ENCODE assay signal across 1 cellular context in the genomic region with DNA sequence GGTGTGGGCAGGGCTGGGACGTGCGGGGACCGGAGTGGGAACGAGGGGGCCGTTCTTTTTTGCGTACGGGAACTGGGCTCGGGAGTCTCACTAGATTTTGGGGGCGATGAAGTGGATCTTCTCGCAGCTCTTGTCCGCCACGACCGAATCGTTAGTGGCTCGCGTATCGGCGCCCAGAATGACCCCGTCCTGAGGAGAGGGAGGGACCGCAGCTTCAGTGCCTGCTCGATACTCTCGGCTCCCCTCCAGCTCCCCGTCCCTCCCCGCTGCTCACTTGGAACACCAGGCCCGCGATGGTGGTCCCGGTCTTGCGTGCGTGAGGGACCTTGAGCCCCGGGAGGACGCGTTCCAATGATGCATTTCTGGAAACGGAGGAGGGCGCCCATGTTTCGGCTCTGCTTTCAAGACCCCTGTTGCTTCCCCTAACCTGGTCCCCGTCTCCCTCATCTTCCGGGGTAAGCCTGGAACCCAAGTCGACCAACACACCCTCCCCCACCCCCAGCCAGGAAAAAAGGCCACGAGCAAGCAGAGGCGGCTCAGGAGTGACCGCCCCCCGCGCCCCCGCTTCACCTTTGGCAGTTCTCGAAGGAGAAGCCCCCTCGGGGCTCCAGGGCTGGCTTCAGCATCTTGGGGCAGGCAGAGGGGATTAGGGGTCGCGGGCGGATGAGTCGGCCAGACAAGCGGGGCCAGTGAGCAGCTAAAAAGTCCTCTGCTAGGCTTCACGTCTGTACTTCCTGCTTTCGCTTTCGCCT.
TF ChIP-seq lines count a peak whose summit lies in the region.

TSS of gene PSMB10 (minus strand) at position 727 of the 752 bp plus-strand sequence. CDS start at position 626, 101 bp downstream.

TF ChIP-seq in HEK293, 187 proteins besides CTCF, POLR2A, EP300 and RAD21 (continued from another document):
- no peak; the same call in 1 of the 2 replicates for TF ChIP-seq ZBTB10 (tag by site-specific recombination; IDR thresholded peaks at IDR 0.05)
- TF ChIP-seq ZFP37 (tag by site-specific recombination; IDR thresholded peaks at IDR 0.05): no peak
- TF ChIP-seq ZNF621 (tag by site-specific recombination; IDR thresholded peaks at IDR 0.05): no peak
- TF ChIP-seq ZNF837 (tag by site-specific recombination; IDR thresholded peaks at IDR 0.05): no peak
- 0 out of 2 replicates have a peak, but pooled peaks have one; percentile 15 for TF ChIP-seq ZSCAN30 (tag by site-specific recombination; IDR thresholded peaks at IDR 0.05)
- 0 out of 2 replicates have a peak, but pooled peaks have one; percentile 63 for TF ChIP-seq ZBTB6 (tag by site-specific recombination; IDR thresholded peaks at IDR 0.05)
- TF ChIP-seq FEZF1 (tag by site-specific recombination; IDR thresholded peaks at IDR 0.05): peak; percentile 56; the same call in 1 of the 2 replicates
- TF ChIP-seq, protein P1, sequence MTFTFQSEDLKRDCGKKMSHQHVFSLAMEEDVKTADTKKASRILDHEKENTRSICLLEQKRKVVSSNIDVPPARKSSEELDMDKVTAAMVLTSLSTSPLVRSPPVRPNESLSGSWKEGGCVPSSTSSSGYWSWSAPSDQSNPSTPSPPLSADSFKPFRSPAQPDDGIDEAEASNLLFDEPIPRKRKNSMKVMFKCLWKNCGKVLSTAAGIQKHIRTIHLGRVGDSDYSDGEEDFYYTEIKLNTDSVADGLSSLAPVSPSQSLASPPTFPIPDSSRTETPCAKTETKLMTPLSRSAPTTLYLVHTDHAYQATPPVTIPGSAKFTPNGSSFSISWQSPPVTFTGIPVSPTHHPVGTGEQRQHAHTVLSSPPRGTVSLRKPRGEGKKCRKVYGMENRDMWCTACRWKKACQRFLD (tag by site-specific recombination; IDR thresholded peaks at IDR 0.05): no peak
- no peak for TF ChIP-seq PRDM1 (tag by site-specific recombination; IDR thresholded peaks at IDR 0.05)
- no peak for TF ChIP-seq ZNF791 (tag by site-specific recombination; IDR thresholded peaks at IDR 0.05)
- TF ChIP-seq YY1 (tag by site-specific recombination; IDR thresholded peaks at IDR 0.05): no peak
- TF ChIP-seq, protein P2, sequence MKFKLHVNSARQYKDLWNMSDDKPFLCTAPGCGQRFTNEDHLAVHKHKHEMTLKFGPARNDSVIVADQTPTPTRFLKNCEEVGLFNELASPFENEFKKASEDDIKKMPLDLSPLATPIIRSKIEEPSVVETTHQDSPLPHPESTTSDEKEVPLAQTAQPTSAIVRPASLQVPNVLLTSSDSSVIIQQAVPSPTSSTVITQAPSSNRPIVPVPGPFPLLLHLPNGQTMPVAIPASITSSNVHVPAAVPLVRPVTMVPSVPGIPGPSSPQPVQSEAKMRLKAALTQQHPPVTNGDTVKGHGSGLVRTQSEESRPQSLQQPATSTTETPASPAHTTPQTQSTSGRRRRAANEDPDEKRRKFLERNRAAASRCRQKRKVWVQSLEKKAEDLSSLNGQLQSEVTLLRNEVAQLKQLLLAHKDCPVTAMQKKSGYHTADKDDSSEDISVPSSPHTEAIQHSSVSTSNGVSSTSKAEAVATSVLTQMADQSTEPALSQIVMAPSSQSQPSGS (tag by site-specific recombination; IDR thresholded peaks at IDR 0.05; ENCODE audit: low read depth): no peak
- peak; percentile 39; the same call in 1 of the 2 replicates for TF ChIP-seq ZNF398 (tag by site-specific recombination; IDR thresholded peaks at IDR 0.05)
- no peak for TF ChIP-seq ZNF664 (tag by site-specific recombination; IDR thresholded peaks at IDR 0.05)
- TF ChIP-seq KLF9 (tag by site-specific recombination; IDR thresholded peaks at IDR 0.05; ENCODE audit: low read depth): no peak
- peak; percentile 42 for TF ChIP-seq ZNF341 (tag by site-specific recombination; IDR thresholded peaks at IDR 0.05; ENCODE audit: low read depth)
- TF ChIP-seq ZNF157 (tag by site-specific recombination; IDR thresholded peaks at IDR 0.05): no peak
- no peak for TF ChIP-seq PRDM4 (tag by site-specific recombination; IDR thresholded peaks at IDR 0.05)
- 0 out of 2 replicates have a peak, but pooled peaks have one; percentile 33 for TF ChIP-seq ZXDB (tag by site-specific recombination; IDR thresholded peaks at IDR 0.05)
- TF ChIP-seq KLF8 (tag by site-specific recombination; IDR thresholded peaks at IDR 0.05): no peak
- no peak for TF ChIP-seq ZNF626 (tag by site-specific recombination; IDR thresholded peaks at IDR 0.05)
- 0 out of 2 replicates have a peak, but pooled peaks have one; percentile 34 for TF ChIP-seq EGR2 (tag by site-specific recombination; IDR thresholded peaks at IDR 0.05; ENCODE audit: low read depth)
- TF ChIP-seq ZNF629 (tag by site-specific recombination; IDR thresholded peaks at IDR 0.05): no peak
- 0 out of 2 replicates have a peak, but pooled peaks have one; percentile 13 for TF ChIP-seq ZNF121 (tag by site-specific recombination; IDR thresholded peaks at IDR 0.05)
- TF ChIP-seq GLIS1 (tag by site-specific recombination; IDR thresholded peaks at IDR 0.05): no peak
- peak; percentile 6; the same call in 1 of the 2 replicates for TF ChIP-seq ZNF76 (tag by site-specific recombination; IDR thresholded peaks at IDR 0.05; ENCODE audit: borderline replicate concordance, low read depth)
- no peak for TF ChIP-seq ZNF548 (tag by site-specific recombination; IDR thresholded peaks at IDR 0.05)
- peak; percentile 20; the same call in 1 of the 2 replicates for TF ChIP-seq ZFHX2 (tag by site-specific recombination; conservative IDR thresholded peaks at IDR 0.05)
- TF ChIP-seq ZNF155 (tag by site-specific recombination; IDR thresholded peaks at IDR 0.05): no peak
- TF ChIP-seq MYNN (tag by site-specific recombination; IDR thresholded peaks at IDR 0.05; ENCODE audit: borderline replicate concordance): no peak
- TF ChIP-seq ZNF223 (tag by site-specific recombination; IDR thresholded peaks at IDR 0.05): no peak
- TF ChIP-seq PATZ1 (tag by site-specific recombination; IDR thresholded peaks at IDR 0.05): peak; percentile 1; the same call in 1 of the 2 replicates
- TF ChIP-seq MZF1 (tag by site-specific recombination; IDR thresholded peaks at IDR 0.05; ENCODE audit: borderline replicate concordance): no peak
